In genomic region chr2:106306396-106306795, GRCh38 we compare ENCODE assay signal across 20 cellular contexts.
"Had no signal": no experiment of that assay in that cellular context is flagged by ENCODE, and none has a peak within 500 bp of the region (broad histone marks: within the 10 kb centered on the region; RNA-seq: fewer than 3 reads in every experiment).

No MANE protein-coding gene starts in this region.

- ATAC-seq: left ventricle myocardium superior; mucosa of descending colon; naive thymus-derived CD4-positive, alpha-beta T cell; sciatic nerve; stimulated activated naive CD8-positive, alpha-beta T cell treated with anti-CD3 and anti-CD28 coated beads, Interleukin-15, Interleukin-2, amounts not matched to agents 100 U/mL and 50 U/mL, for 24 hours had no signal

- H3K4me1 Mint-ChIP-seq: naive thymus-derived CD4-positive, alpha-beta T cell; nephron had no signal

- H3K36me3 Mint-ChIP-seq: mesothelial cell of epicardium; naive thymus-derived CD4-positive, alpha-beta T cell; type B pancreatic cell had no signal

- DNase-seq: cortex of kidney; dorsolateral prefrontal cortex; effector CD4-positive, alpha-beta T cell; left ventricle myocardium superior; mesenchymal stem cell; mucosa of descending colon; naive thymus-derived CD4-positive, alpha-beta T cell; stimulated activated CD4-positive, alpha-beta T cell treated with anti-CD3 and anti-CD28 coated beads, Interleukin-12 subunit alpha, Interleukin-12 subunit beta, amount 100 ng/mL, for 4 hours; stimulated activated CD4-positive, alpha-beta T cell treated with anti-CD3 and anti-CD28 coated beads, Interleukin-1b, Interleukin-23, amount 100 ng/mL, for 48 hours; stimulated activated CD4-positive, alpha-beta T cell treated with anti-CD3 and anti-CD28 coated beads, Interleukin-4, amount 100 ng/mL, for 1 hour; stimulated activated CD8-positive, alpha-beta memory T cell treated with anti-CD3 and anti-CD28 coated beads, Interleukin-4, amount 100 ng/mL, for 48 hours; stimulated activated naive CD8-positive, alpha-beta T cell treated with anti-CD3 and anti-CD28 coated beads, Interleukin-15, Interleukin-2, amounts not matched to agents 100 U/mL and 50 U/mL, for 24 hours; substantia nigra; testis; tibial artery had no signal

- H3K4me3 Mint-ChIP-seq: mesothelial cell of epicardium; naive thymus-derived CD4-positive, alpha-beta T cell; nephron; neural progenitor cell; type B pancreatic cell had no signal

- H3K27ac Mint-ChIP-seq: mesothelial cell of epicardium; naive thymus-derived CD4-positive, alpha-beta T cell; nephron; neural progenitor cell; type B pancreatic cell had no signal

- H3K27me3 Mint-ChIP-seq: type B pancreatic cell had no signal
